In the genomic region with DNA sequence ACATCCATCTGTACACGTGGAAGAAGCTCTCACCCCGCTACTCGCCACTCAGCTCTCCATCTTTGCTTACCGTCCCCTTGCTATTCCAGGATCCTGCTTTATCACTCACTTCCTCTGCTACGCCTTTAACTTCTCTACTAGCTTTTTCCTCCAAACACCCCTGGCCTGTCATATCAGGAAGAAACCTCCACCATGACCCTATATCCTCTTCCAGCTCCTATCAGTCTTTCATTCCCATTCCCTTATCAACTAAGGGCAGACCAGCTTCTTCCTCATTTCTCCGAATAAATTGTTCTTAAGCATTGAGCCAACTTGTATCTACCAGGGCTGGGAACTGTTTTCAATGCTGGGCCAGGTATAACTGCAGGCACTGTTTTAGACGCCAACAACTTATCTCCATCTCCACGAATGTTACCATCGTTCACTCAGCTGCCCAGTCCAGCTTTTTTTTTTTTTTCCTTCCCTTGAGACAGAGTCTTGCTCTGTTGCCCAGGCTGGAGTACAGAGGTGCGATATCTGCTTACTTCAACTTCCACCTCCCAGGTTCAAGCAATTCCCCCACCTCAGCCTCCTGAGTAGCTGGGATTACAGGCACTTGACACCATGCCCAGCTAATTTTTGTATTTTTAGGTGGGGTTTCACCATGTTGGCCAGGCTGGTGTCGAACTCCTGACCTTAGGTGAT, we compare ENCODE assay signal across 1 cellular context.
A peak's percentile ranks its signal among the peaks of the same experiment; 100 is the strongest.
TF ChIP-seq lines count a peak whose summit lies in the region.

No MANE protein-coding gene starts in this region.

TF ChIP-seq in K562, 482 proteins besides CTCF, POLR2A, EP300 and RAD21 (continued from another document and continues in another):
- TF ChIP-seq, protein P1, sequence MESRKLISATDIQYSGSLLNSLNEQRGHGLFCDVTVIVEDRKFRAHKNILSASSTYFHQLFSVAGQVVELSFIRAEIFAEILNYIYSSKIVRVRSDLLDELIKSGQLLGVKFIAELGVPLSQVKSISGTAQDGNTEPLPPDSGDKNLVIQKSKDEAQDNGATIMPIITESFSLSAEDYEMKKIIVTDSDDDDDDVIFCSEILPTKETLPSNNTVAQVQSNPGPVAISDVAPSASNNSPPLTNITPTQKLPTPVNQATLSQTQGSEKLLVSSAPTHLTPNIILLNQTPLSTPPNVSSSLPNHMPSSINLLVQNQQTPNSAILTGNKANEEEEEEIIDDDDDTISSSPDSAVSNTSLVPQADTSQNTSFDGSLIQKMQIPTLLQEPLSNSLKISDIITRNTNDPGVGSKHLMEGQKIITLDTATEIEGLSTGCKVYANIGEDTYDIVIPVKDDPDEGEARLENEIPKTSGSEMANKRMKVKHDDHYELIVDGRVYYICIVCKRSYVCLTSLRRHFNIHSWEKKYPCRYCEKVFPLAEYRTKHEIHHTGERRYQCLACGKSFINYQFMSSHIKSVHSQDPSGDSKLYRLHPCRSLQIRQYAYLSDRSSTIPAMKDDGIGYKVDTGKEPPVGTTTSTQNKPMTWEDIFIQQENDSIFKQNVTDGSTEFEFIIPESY (CRISPR knock-in tag; IDR thresholded peaks at IDR 0.05), result no peak
- no peak for TF ChIP-seq ZNF785 (CRISPR knock-in tag; IDR thresholded peaks at IDR 0.05)
- TF ChIP-seq, protein P2, sequence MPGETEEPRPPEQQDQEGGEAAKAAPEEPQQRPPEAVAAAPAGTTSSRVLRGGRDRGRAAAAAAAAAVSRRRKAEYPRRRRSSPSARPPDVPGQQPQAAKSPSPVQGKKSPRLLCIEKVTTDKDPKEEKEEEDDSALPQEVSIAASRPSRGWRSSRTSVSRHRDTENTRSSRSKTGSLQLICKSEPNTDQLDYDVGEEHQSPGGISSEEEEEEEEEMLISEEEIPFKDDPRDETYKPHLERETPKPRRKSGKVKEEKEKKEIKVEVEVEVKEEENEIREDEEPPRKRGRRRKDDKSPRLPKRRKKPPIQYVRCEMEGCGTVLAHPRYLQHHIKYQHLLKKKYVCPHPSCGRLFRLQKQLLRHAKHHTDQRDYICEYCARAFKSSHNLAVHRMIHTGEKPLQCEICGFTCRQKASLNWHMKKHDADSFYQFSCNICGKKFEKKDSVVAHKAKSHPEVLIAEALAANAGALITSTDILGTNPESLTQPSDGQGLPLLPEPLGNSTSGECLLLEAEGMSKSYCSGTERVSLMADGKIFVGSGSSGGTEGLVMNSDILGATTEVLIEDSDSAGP (CRISPR knock-in tag; IDR thresholded peaks at IDR 0.05), result no peak
- no peak for TF ChIP-seq MCM2 (IDR thresholded peaks at IDR 0.05; ENCODE audit: low read depth)
- TF ChIP-seq ZNF311 (CRISPR knock-in tag; IDR thresholded peaks at IDR 0.05), result no peak
- no peak for TF ChIP-seq ZNF75A (CRISPR knock-in tag; IDR thresholded peaks at IDR 0.05)
- TF ChIP-seq, protein P3, sequence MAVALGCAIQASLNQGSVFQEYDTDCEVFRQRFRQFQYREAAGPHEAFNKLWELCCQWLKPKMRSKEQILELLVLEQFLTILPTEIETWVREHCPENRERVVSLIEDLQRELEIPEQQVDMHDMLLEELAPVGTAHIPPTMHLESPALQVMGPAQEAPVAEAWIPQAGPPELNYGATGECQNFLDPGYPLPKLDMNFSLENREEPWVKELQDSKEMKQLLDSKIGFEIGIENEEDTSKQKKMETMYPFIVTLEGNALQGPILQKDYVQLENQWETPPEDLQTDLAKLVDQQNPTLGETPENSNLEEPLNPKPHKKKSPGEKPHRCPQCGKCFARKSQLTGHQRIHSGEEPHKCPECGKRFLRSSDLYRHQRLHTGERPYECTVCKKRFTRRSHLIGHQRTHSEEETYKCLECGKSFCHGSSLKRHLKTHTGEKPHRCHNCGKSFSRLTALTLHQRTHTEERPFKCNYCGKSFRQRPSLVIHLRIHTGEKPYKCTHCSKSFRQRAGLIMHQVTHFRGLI (CRISPR knock-in tag; IDR thresholded peaks at IDR 0.05), result no peak
- TF ChIP-seq, protein P4, sequence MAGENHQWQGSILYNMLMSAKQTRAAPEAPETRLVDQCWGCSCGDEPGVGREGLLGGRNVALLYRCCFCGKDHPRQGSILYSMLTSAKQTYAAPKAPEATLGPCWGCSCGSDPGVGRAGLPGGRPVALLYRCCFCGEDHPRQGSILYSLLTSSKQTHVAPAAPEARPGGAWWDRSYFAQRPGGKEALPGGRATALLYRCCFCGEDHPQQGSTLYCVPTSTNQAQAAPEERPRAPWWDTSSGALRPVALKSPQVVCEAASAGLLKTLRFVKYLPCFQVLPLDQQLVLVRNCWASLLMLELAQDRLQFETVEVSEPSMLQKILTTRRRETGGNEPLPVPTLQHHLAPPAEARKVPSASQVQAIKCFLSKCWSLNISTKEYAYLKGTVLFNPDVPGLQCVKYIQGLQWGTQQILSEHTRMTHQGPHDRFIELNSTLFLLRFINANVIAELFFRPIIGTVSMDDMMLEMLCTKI (IDR thresholded peaks at IDR 0.05; ENCODE audit: partially characterized antibody), result no peak
- TF ChIP-seq RFX7 (CRISPR knock-in tag; IDR thresholded peaks at IDR 0.05), result no peak
- TF ChIP-seq HDAC2 (IDR thresholded peaks at IDR 0.05), result peak; percentile 25; the same call in 1 of the 2 replicates
- no peak for TF ChIP-seq GABPB2 (CRISPR knock-in tag; conservative IDR thresholded peaks at IDR 0.05)
- TF ChIP-seq CBX8 (IDR thresholded peaks at IDR 0.05; ENCODE audit: borderline replicate concordance, extremely low read depth, low read depth, low read length, poor library complexity, severe bottlenecking), result no peak
- TF ChIP-seq, protein P5, sequence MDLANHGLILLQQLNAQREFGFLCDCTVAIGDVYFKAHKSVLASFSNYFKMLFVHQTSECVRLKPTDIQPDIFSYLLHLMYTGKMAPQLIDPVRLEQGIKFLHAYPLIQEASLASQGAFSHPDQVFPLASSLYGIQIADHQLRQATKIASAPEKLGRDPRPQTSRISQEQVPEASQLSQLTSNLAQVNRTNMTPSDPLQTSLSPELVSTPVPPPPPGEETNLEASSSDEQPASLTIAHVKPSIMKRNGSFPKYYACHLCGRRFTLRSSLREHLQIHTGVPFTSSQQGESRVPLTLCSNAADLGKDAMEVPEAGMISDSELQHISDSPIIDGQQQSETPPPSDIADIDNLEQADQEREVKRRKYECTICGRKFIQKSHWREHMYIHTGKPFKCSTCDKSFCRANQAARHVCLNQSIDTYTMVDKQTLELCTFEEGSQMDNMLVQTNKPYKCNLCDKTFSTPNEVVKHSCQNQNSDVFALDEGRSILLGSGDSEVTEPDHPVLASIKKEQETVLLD (IDR thresholded peaks at IDR 0.05), result no peak
- TF ChIP-seq, protein P6, sequence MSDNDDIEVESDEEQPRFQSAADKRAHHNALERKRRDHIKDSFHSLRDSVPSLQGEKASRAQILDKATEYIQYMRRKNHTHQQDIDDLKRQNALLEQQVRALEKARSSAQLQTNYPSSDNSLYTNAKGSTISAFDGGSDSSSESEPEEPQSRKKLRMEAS (CRISPR knock-in tag; IDR thresholded peaks at IDR 0.05), result no peak
- TF ChIP-seq NR2C1 (IDR thresholded peaks at IDR 0.05), result no peak
- no peak for TF ChIP-seq NR2C1 (tag; IDR thresholded peaks at IDR 0.05)
- TF ChIP-seq, protein P7, sequence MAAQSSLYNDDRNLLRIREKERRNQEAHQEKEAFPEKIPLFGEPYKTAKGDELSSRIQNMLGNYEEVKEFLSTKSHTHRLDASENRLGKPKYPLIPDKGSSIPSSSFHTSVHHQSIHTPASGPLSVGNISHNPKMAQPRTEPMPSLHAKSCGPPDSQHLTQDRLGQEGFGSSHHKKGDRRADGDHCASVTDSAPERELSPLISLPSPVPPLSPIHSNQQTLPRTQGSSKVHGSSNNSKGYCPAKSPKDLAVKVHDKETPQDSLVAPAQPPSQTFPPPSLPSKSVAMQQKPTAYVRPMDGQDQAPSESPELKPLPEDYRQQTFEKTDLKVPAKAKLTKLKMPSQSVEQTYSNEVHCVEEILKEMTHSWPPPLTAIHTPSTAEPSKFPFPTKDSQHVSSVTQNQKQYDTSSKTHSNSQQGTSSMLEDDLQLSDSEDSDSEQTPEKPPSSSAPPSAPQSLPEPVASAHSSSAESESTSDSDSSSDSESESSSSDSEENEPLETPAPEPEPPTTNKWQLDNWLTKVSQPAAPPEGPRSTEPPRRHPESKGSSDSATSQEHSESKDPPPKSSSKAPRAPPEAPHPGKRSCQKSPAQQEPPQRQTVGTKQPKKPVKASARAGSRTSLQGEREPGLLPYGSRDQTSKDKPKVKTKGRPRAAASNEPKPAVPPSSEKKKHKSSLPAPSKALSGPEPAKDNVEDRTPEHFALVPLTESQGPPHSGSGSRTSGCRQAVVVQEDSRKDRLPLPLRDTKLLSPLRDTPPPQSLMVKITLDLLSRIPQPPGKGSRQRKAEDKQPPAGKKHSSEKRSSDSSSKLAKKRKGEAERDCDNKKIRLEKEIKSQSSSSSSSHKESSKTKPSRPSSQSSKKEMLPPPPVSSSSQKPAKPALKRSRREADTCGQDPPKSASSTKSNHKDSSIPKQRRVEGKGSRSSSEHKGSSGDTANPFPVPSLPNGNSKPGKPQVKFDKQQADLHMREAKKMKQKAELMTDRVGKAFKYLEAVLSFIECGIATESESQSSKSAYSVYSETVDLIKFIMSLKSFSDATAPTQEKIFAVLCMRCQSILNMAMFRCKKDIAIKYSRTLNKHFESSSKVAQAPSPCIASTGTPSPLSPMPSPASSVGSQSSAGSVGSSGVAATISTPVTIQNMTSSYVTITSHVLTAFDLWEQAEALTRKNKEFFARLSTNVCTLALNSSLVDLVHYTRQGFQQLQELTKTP (IDR thresholded peaks at IDR 0.05; ENCODE audit: low read depth in 1 of 2, partially characterized antibody in 2 of 2), result peak in 1 of 2 experiments; percentile 27
- no peak for TF ChIP-seq HIVEP1 (CRISPR knock-in tag; IDR thresholded peaks at IDR 0.05)
- TF ChIP-seq GABPA (tag; conservative IDR thresholded peaks at IDR 0.05; ENCODE audit: low read depth), result no peak
- TF ChIP-seq, protein P8, sequence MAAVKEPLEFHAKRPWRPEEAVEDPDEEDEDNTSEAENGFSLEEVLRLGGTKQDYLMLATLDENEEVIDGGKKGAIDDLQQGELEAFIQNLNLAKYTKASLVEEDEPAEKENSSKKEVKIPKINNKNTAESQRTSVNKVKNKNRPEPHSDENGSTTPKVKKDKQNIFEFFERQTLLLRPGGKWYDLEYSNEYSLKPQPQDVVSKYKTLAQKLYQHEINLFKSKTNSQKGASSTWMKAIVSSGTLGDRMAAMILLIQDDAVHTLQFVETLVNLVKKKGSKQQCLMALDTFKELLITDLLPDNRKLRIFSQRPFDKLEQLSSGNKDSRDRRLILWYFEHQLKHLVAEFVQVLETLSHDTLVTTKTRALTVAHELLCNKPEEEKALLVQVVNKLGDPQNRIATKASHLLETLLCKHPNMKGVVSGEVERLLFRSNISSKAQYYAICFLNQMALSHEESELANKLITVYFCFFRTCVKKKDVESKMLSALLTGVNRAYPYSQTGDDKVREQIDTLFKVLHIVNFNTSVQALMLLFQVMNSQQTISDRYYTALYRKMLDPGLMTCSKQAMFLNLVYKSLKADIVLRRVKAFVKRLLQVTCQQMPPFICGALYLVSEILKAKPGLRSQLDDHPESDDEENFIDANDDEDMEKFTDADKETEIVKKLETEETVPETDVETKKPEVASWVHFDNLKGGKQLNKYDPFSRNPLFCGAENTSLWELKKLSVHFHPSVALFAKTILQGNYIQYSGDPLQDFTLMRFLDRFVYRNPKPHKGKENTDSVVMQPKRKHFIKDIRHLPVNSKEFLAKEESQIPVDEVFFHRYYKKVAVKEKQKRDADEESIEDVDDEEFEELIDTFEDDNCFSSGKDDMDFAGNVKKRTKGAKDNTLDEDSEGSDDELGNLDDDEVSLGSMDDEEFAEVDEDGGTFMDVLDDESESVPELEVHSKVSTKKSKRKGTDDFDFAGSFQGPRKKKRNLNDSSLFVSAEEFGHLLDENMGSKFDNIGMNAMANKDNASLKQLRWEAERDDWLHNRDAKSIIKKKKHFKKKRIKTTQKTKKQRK (IDR thresholded peaks at IDR 0.05; ENCODE audit: borderline replicate concordance, low read depth, low read length), result no peak
- no peak for TF ChIP-seq ZNF175 (CRISPR knock-in tag; IDR thresholded peaks at IDR 0.05; ENCODE audit: low read depth)
- TF ChIP-seq, protein P9, sequence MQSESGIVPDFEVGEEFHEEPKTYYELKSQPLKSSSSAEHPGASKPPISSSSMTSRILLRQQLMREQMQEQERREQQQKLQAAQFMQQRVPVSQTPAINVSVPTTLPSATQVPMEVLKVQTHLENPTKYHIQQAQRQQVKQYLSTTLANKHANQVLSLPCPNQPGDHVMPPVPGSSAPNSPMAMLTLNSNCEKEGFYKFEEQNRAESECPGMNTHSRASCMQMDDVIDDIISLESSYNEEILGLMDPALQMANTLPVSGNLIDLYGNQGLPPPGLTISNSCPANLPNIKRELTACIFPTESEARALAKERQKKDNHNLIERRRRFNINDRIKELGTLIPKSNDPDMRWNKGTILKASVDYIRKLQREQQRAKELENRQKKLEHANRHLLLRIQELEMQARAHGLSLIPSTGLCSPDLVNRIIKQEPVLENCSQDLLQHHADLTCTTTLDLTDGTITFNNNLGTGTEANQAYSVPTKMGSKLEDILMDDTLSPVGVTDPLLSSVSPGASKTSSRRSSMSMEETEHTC (IDR thresholded peaks at IDR 0.05), result no peak
- TF ChIP-seq KAT8 (IDR thresholded peaks at IDR 0.05; ENCODE audit: low read depth), result no peak
- TF ChIP-seq, protein P10, sequence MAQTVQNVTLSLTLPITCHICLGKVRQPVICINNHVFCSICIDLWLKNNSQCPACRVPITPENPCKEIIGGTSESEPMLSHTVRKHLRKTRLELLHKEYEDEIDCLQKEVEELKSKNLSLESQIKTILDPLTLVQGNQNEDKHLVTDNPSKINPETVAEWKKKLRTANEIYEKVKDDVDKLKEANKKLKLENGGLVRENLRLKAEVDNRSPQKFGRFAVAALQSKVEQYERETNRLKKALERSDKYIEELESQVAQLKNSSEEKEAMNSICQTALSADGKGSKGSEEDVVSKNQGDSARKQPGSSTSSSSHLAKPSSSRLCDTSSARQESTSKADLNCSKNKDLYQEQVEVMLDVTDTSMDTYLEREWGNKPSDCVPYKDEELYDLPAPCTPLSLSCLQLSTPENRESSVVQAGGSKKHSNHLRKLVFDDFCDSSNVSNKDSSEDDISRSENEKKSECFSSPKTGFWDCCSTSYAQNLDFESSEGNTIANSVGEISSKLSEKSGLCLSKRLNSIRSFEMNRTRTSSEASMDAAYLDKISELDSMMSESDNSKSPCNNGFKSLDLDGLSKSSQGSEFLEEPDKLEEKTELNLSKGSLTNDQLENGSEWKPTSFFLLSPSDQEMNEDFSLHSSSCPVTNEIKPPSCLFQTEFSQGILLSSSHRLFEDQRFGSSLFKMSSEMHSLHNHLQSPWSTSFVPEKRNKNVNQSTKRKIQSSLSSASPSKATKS (CRISPR knock-in tag; IDR thresholded peaks at IDR 0.05), result no peak
- no peak for TF ChIP-seq RBM15 (IDR thresholded peaks at IDR 0.05; ENCODE audit: insufficient read depth, low read length)
- no peak for TF ChIP-seq ZNF57 (CRISPR knock-in tag; IDR thresholded peaks at IDR 0.05)
- TF ChIP-seq ZNF23 (CRISPR knock-in tag; IDR thresholded peaks at IDR 0.05), result no peak
- TF ChIP-seq TFAM (CRISPR knock-in tag; conservative IDR thresholded peaks at IDR 0.05), result no peak
- TF ChIP-seq ZNF717 (CRISPR knock-in tag; IDR thresholded peaks at IDR 0.05), result no peak
- TF ChIP-seq, protein P11, sequence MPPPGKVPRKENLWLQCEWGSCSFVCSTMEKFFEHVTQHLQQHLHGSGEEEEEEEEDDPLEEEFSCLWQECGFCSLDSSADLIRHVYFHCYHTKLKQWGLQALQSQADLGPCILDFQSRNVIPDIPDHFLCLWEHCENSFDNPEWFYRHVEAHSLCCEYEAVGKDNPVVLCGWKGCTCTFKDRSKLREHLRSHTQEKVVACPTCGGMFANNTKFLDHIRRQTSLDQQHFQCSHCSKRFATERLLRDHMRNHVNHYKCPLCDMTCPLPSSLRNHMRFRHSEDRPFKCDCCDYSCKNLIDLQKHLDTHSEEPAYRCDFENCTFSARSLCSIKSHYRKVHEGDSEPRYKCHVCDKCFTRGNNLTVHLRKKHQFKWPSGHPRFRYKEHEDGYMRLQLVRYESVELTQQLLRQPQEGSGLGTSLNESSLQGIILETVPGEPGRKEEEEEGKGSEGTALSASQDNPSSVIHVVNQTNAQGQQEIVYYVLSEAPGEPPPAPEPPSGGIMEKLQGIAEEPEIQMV (tag; conservative IDR thresholded peaks at IDR 0.05; ENCODE audit: low read depth), result no peak
- no peak for TF ChIP-seq ZNF780A (CRISPR knock-in tag; IDR thresholded peaks at IDR 0.05)
- TF ChIP-seq BMI1 (IDR thresholded peaks at IDR 0.05; ENCODE audit: low read length), result no peak
- TF ChIP-seq RBM14 (IDR thresholded peaks at IDR 0.05; ENCODE audit: borderline replicate concordance, insufficient read depth, low read depth, low read length), result no peak
- TF ChIP-seq ETS2 (tag; IDR thresholded peaks at IDR 0.05; ENCODE audit: borderline replicate concordance, poor library complexity, severe bottlenecking), result no peak
